In genomic region chr2:69645026-69645425, GRCh38 we compare ENCODE assay signal across 7 cellular contexts. TPM values are rescaled to one million over a fixed set of nuclear protein-coding genes. Genes with fewer than 3 reads are reported as not detected.
DNase-seq lines count a peak whose midpoint lies in the region; ATAC-seq, FAIRE-seq and TF ChIP-seq lines count a peak whose summit lies in the region.

No MANE protein-coding gene starts in this region.

- peak overlapping the region; percentile 91 for H3K4me3 Mint-ChIP-seq in chondrocyte (ENCODE audit: unreplicated experiment)
- H3K4me3 Mint-ChIP-seq in naive thymus-derived CD8-positive, alpha-beta T cell: peak overlapping the region; percentile 86 to 96 (median 90)

- peaks cover 2% of the 10 kb centered on the region for H3K9me3 Mint-ChIP-seq in chondrocyte (ENCODE audit: low read depth)
- peaks cover 0 to 2% (median 0%) of the 10 kb centered on the region in 9 donors for H3K9me3 Mint-ChIP-seq in naive thymus-derived CD8-positive, alpha-beta T cell

- ATAC-seq in naive thymus-derived CD8-positive, alpha-beta T cell: peak; percentile 55 to 58

- H3K9me3 ChIP-seq in NT2/D1 (ENCODE audit: insufficient read depth, low read length): no peaks in the 10 kb centered on the region

- POLR2A ChIA-PET in naive thymus-derived CD8-positive, alpha-beta T cell (lab: Charles Lee): interaction anchor here (0.7 to 8.2 kb wide), 28 partner anchors 8 to 648 kb away, joined by 3 to 214 read pairs (median 6); partner anchors contain the start of genes ANXA4 and SNRPG

- TF ChIP-seq CTCF in chondrocyte (IDR thresholded peaks at IDR 0.05): no peak
- TF ChIP-seq CTCF in lower leg skin (IDR thresholded peaks at IDR 0.05): no peak

- no peaks in the 10 kb centered on the region for H3K36me3 Mint-ChIP-seq in chondrocyte (ENCODE audit: low read depth)
- H3K36me3 Mint-ChIP-seq in naive thymus-derived CD8-positive, alpha-beta T cell: peaks cover 4 to 10% (median 9%) of the 10 kb centered on the region in 3 donors

- H3K36me3 ChIP-seq in NT2/D1 (ENCODE audit: insufficient read depth, insufficient read length, low read length): peaks cover 11% of the 10 kb centered on the region

- no peaks in the 10 kb centered on the region for H3K4me1 ChIP-seq in NT2/D1 (ENCODE audit: insufficient read depth, insufficient read length)

- FAIRE-seq in GM18507 (lab: Jason Lieb, UNC): peak; percentile 61

- intact Hi-C loops in posterior cingulate gyrus (cut with DNase I): loop anchor here (2.0 to 10.0 kb wide), 4 partner anchors 70 to 260 kb away; partner anchors contain the start of genes GFPT1, GMCL1 and NFU1
- intact Hi-C loops in lower leg skin (cut with DNase I; ENCODE audit: low total_unique reads): no loop called here

- no peak overlapping the region for H3K9ac ChIP-seq in NT2/D1 (ENCODE audit: insufficient read length, low read depth)

- 5 to 7% methylated on average over 7 of the region's 7 CpGs for WGBS in lower leg skin, 2 donors

- peak overlapping the region; percentile 98 for H3K27ac Mint-ChIP-seq in chondrocyte (ENCODE audit: unreplicated experiment)
- H3K27ac Mint-ChIP-seq in naive thymus-derived CD8-positive, alpha-beta T cell: peak overlapping the region; percentile 94 to 99 (median 96)

- H3K4me1 Mint-ChIP-seq in chondrocyte (ENCODE audit: low read depth): peaks cover 38% of the 10 kb centered on the region
- peaks cover 30 to 67% (median 54%) of the 10 kb centered on the region in 4 donors for H3K4me1 Mint-ChIP-seq in naive thymus-derived CD8-positive, alpha-beta T cell

- H3K4me3 ChIP-seq in NT2/D1 (ENCODE audit: insufficient read length, low read depth) (peak overlapping the region; percentile 85), lower leg skin (ENCODE audit: low read depth, poor library complexity, severe bottlenecking) (no peak overlapping the region)

- no peak for TF ChIP-seq POLR2A in lower leg skin (IDR thresholded peaks at IDR 0.05)

- H3K27me3 Mint-ChIP-seq in chondrocyte (ENCODE audit: low read depth): no peaks in the 10 kb centered on the region
- no peaks in the 10 kb centered on the region for H3K27me3 Mint-ChIP-seq in naive thymus-derived CD8-positive, alpha-beta T cell

- DNase-seq in GM18507 (ENCODE audit: extremely low spot score, insufficient read length, low read depth) (no peak), NT2/D1 (ENCODE audit: low read depth, low spot score) (peak; percentile 25), chondrocyte (ENCODE audit: low spot score) (no peak), GM19238 (ENCODE audit: insufficient read length, low spot score) (no peak), posterior cingulate gyrus (no peak), lower leg skin (ENCODE audit: low spot score in 2 of 2) (no peak)
- DNase-seq in naive thymus-derived CD8-positive, alpha-beta T cell: peak in 9 of 10 donors; percentile 19 to 81 (median 63)

- H3K27me3 ChIP-seq in NT2/D1 (ENCODE audit: insufficient read depth, insufficient read length): no peaks in the 10 kb centered on the region

RNA-seq across cellular contexts. Expression of gene AAK1, which starts 1.5 kb away (rescaled TPM):
- 78.5 to 97.5 TPM (median 97.2 TPM) in 3 replicates for total RNA-seq in chondrocyte
- total RNA-seq in naive thymus-derived CD8-positive, alpha-beta T cell: 100 to 1,000 TPM; 216 to 222 TPM
- 100 to 1,000 TPM in 1 of 3 donors, 10 to 100 TPM in 2; 59.8 to 106 (median 97.3) TPM for polyA plus RNA-seq in naive thymus-derived CD8-positive, alpha-beta T cell
- 10 to 100 TPM; 15.5 to 28.1 (median 24.4) TPM for total RNA-seq in lower leg skin

Comparison
In these comparisons a context has a peak if more than half of its experiments do, and no peak if none do; other contexts are left out.
1. DNase-seq: peak in NT2/D1 (single experiment) and naive thymus-derived CD8-positive, alpha-beta T cell (9 of 10); none in GM18507 (single experiment), chondrocyte (single experiment), GM19238 (single experiment), posterior cingulate gyrus (0 of 10) and lower leg skin (0 of 2).